ENCODE assay signal across 1 cellular context in the genomic region with DNA sequence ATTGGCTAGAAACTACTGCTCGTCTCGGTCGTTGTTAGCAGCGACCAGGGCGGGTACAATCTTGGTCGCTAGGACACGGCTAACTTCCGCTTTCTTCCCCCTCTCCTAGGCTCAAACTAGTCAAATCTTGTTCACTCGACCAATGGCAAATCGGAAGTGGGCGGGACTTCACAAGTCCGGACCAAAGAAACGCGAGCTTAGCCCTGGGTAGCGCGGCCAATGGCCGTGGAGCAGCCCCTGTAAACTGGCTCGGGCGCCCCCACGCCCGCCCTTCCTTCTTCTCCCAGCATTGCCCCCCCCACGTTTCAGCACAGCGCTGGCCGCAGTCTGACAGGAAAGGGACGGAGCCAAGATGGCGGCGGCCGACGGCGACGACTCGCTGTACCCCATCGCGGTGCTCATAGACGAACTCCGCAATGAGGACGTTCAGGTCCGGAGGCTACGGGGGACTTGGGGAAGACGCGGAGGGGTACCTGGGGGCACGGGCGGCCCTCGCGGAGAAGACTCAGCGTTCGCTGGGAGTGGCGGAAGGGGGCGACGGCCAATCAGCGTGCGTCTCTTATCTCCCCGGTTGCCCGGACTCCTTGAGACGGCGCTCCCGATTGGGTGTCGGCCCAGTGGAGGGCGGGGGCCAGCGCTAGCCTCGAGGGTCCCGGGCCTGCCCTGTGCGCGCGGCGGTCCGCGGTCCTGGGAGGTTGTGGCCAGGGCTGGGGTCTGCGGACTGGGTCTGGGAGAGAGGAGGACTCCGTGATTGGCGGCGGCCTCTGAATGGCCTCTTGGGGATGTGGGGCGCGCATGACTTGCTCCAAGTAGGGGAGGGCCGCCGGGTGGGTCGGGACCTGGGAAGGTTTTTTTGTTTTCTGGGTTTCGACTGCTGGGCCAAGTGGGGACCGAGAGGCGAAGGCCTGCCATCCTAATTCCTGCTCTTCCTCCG.
TF ChIP-seq lines count a peak whose summit lies in the region.

PPP2R1A (plus strand) TSS at position 308 of the 934 bp plus-strand sequence; CDS start at position 353, 45 bp downstream.

TF ChIP-seq in K562, 482 proteins besides CTCF, POLR2A, EP300 and RAD21 (continued from another document and continues in another):
- TF ChIP-seq, protein P1, sequence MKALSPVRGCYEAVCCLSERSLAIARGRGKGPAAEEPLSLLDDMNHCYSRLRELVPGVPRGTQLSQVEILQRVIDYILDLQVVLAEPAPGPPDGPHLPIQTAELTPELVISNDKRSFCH (CRISPR knock-in tag; IDR thresholded peaks at IDR 0.05) = no peak
- TF ChIP-seq, protein P1 (tag; IDR thresholded peaks at IDR 0.05) = peak; percentile 75
- TF ChIP-seq SOX6 (IDR thresholded peaks at IDR 0.05) (no peak), CBX5 (IDR thresholded peaks at IDR 0.05; ENCODE audit: borderline replicate concordance, low read depth) (no peak), ZNF436 (CRISPR knock-in tag; IDR thresholded peaks at IDR 0.05) (no peak), ZNF354B (CRISPR knock-in tag; IDR thresholded peaks at IDR 0.05) (no peak), ZNF512 (tag; IDR thresholded peaks at IDR 0.05) (no peak), ZNF316 (IDR thresholded peaks at IDR 0.05) (no peak), MED1 (CRISPR knock-in tag; IDR thresholded peaks at IDR 0.05; ENCODE audit: borderline replicate concordance) (no peak), C11orf30 (IDR thresholded peaks at IDR 0.05; ENCODE audit: low read depth) (peak; percentile 65; the same call in 1 of the 2 replicates), MBD2 (IDR thresholded peaks at IDR 0.05; ENCODE audit: borderline replicate concordance, low read depth) (peak; percentile 86), ESRRB (CRISPR knock-in tag; IDR thresholded peaks at IDR 0.05; ENCODE audit: borderline replicate concordance) (no peak), ZNF766 (CRISPR knock-in tag; conservative IDR thresholded peaks at IDR 0.05) (peak; percentile 47; the same call in 1 of the 2 replicates), ZNF24 (IDR thresholded peaks at IDR 0.05) (no peak), ZNF511 (CRISPR knock-in tag; IDR thresholded peaks at IDR 0.05) (peak; percentile 74), SLC30A9 (CRISPR knock-in tag; IDR thresholded peaks at IDR 0.05) (no peak), MLLT1 (IDR thresholded peaks at IDR 0.05) (no peak), ATF6 (CRISPR knock-in tag; IDR thresholded peaks at IDR 0.05) (no peak), SAFB2 (IDR thresholded peaks at IDR 0.05; ENCODE audit: borderline replicate concordance, low read depth, low read length, severe bottlenecking) (no peak), NELFE (IDR thresholded peaks at IDR 0.05; ENCODE audit: insufficient read depth, insufficient read length) (no peak), ZNF583 (CRISPR knock-in tag; IDR thresholded peaks at IDR 0.05) (0 out of 2 replicates have a peak, but pooled peaks have one; percentile 39), SNRNP70 (optimal IDR thresholded peaks at IDR 0.05; ENCODE audit: low read depth, low read length) (no peak)
- TF ChIP-seq, protein P2, sequence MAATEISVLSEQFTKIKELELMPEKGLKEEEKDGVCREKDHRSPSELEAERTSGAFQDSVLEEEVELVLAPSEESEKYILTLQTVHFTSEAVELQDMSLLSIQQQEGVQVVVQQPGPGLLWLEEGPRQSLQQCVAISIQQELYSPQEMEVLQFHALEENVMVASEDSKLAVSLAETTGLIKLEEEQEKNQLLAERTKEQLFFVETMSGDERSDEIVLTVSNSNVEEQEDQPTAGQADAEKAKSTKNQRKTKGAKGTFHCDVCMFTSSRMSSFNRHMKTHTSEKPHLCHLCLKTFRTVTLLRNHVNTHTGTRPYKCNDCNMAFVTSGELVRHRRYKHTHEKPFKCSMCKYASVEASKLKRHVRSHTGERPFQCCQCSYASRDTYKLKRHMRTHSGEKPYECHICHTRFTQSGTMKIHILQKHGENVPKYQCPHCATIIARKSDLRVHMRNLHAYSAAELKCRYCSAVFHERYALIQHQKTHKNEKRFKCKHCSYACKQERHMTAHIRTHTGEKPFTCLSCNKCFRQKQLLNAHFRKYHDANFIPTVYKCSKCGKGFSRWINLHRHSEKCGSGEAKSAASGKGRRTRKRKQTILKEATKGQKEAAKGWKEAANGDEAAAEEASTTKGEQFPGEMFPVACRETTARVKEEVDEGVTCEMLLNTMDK (IDR thresholded peaks at IDR 0.05; ENCODE audit: borderline replicate concordance, insufficient read depth, low read depth, low read length, poor library complexity, severe bottlenecking) = no peak
- TF ChIP-seq, protein P3, sequence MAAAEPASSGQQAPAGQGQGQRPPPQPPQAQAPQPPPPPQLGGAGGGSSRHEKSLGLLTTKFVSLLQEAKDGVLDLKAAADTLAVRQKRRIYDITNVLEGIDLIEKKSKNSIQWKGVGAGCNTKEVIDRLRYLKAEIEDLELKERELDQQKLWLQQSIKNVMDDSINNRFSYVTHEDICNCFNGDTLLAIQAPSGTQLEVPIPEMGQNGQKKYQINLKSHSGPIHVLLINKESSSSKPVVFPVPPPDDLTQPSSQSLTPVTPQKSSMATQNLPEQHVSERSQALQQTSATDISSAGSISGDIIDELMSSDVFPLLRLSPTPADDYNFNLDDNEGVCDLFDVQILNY (CRISPR knock-in tag; IDR thresholded peaks at IDR 0.05) = no peak
- TF ChIP-seq, protein P4, sequence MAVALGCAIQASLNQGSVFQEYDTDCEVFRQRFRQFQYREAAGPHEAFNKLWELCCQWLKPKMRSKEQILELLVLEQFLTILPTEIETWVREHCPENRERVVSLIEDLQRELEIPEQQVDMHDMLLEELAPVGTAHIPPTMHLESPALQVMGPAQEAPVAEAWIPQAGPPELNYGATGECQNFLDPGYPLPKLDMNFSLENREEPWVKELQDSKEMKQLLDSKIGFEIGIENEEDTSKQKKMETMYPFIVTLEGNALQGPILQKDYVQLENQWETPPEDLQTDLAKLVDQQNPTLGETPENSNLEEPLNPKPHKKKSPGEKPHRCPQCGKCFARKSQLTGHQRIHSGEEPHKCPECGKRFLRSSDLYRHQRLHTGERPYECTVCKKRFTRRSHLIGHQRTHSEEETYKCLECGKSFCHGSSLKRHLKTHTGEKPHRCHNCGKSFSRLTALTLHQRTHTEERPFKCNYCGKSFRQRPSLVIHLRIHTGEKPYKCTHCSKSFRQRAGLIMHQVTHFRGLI (CRISPR knock-in tag; IDR thresholded peaks at IDR 0.05) = no peak
- TF ChIP-seq, protein P5, sequence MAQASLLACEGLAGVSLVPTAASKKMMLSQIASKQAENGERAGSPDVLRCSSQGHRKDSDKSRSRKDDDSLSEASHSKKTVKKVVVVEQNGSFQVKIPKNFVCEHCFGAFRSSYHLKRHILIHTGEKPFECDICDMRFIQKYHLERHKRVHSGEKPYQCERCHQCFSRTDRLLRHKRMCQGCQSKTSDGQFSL (CRISPR knock-in tag; IDR thresholded peaks at IDR 0.05) = peak; percentile 100
- TF ChIP-seq, protein P5 (tag; IDR thresholded peaks at IDR 0.05) = peak in 1 of 2 experiments; percentile 99; a peak in 2 of 4 replicates
- TF ChIP-seq, protein P6, sequence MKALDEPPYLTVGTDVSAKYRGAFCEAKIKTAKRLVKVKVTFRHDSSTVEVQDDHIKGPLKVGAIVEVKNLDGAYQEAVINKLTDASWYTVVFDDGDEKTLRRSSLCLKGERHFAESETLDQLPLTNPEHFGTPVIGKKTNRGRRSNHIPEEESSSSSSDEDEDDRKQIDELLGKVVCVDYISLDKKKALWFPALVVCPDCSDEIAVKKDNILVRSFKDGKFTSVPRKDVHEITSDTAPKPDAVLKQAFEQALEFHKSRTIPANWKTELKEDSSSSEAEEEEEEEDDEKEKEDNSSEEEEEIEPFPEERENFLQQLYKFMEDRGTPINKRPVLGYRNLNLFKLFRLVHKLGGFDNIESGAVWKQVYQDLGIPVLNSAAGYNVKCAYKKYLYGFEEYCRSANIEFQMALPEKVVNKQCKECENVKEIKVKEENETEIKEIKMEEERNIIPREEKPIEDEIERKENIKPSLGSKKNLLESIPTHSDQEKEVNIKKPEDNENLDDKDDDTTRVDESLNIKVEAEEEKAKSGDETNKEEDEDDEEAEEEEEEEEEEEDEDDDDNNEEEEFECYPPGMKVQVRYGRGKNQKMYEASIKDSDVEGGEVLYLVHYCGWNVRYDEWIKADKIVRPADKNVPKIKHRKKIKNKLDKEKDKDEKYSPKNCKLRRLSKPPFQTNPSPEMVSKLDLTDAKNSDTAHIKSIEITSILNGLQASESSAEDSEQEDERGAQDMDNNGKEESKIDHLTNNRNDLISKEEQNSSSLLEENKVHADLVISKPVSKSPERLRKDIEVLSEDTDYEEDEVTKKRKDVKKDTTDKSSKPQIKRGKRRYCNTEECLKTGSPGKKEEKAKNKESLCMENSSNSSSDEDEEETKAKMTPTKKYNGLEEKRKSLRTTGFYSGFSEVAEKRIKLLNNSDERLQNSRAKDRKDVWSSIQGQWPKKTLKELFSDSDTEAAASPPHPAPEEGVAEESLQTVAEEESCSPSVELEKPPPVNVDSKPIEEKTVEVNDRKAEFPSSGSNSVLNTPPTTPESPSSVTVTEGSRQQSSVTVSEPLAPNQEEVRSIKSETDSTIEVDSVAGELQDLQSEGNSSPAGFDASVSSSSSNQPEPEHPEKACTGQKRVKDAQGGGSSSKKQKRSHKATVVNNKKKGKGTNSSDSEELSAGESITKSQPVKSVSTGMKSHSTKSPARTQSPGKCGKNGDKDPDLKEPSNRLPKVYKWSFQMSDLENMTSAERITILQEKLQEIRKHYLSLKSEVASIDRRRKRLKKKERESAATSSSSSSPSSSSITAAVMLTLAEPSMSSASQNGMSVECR (CRISPR knock-in tag; IDR thresholded peaks at IDR 0.05) = peak; percentile 83
- TF ChIP-seq, protein P7, sequence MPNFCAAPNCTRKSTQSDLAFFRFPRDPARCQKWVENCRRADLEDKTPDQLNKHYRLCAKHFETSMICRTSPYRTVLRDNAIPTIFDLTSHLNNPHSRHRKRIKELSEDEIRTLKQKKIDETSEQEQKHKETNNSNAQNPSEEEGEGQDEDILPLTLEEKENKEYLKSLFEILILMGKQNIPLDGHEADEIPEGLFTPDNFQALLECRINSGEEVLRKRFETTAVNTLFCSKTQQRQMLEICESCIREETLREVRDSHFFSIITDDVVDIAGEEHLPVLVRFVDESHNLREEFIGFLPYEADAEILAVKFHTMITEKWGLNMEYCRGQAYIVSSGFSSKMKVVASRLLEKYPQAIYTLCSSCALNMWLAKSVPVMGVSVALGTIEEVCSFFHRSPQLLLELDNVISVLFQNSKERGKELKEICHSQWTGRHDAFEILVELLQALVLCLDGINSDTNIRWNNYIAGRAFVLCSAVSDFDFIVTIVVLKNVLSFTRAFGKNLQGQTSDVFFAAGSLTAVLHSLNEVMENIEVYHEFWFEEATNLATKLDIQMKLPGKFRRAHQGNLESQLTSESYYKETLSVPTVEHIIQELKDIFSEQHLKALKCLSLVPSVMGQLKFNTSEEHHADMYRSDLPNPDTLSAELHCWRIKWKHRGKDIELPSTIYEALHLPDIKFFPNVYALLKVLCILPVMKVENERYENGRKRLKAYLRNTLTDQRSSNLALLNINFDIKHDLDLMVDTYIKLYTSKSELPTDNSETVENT (CRISPR knock-in tag; IDR thresholded peaks at IDR 0.05) = peak; percentile 90
